ENCODE assay signal across 1 cellular context in genomic region chr7:130987092-130987491, GRCh38.
TF ChIP-seq lines count a peak whose summit lies in the region.

No MANE protein-coding gene starts in this region.

TF ChIP-seq in HCT116, 20 proteins besides CTCF, POLR2A, EP300 and RAD21 (continued from another document):
- TF ChIP-seq, protein P1, sequence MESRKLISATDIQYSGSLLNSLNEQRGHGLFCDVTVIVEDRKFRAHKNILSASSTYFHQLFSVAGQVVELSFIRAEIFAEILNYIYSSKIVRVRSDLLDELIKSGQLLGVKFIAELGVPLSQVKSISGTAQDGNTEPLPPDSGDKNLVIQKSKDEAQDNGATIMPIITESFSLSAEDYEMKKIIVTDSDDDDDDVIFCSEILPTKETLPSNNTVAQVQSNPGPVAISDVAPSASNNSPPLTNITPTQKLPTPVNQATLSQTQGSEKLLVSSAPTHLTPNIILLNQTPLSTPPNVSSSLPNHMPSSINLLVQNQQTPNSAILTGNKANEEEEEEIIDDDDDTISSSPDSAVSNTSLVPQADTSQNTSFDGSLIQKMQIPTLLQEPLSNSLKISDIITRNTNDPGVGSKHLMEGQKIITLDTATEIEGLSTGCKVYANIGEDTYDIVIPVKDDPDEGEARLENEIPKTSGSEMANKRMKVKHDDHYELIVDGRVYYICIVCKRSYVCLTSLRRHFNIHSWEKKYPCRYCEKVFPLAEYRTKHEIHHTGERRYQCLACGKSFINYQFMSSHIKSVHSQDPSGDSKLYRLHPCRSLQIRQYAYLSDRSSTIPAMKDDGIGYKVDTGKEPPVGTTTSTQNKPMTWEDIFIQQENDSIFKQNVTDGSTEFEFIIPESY (IDR thresholded peaks at IDR 0.05; ENCODE audit: extremely low read depth, insufficient replicate concordance, low read length), result no peak
- TF ChIP-seq EZH2 (IDR thresholded peaks at IDR 0.05) (no peak), SRF (IDR thresholded peaks at IDR 0.05; ENCODE audit: low read depth) (no peak)
